Comparison of ENCODE assay signal across 3 cellular contexts in the genomic region with DNA sequence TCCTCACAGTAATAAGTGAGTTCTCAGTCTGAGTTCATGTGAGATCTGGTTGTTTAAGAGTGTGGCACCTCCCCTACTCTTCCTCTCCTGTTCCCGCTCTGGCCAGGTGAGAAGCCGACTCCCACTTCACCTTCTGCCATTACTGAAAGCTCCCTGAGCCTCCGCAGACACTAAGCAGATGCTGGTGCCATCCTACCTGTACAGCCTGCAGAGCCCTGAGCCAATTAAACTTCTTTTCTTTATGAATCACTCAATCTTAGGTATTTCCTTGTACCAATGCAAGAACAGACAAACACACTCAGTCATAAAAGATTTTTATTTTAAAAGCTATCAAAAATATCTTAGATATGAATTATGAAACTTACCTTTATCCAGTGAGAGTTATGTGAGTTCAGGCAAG.
"Had no signal": no experiment of that assay in that cellular context is flagged by ENCODE, and none has a peak within 500 bp of the region (broad histone marks: within the 10 kb centered on the region; RNA-seq: fewer than 3 reads in every experiment).

No MANE protein-coding gene starts in this region.

- DNase-seq: GDM1, GF-D8 had no signal

- H3K4me3 ChIP-seq: GM12878 had no signal

- ATAC-seq: GM12878 had no signal
